ENCODE assay signal across 15 cellular contexts in the genomic region with DNA sequence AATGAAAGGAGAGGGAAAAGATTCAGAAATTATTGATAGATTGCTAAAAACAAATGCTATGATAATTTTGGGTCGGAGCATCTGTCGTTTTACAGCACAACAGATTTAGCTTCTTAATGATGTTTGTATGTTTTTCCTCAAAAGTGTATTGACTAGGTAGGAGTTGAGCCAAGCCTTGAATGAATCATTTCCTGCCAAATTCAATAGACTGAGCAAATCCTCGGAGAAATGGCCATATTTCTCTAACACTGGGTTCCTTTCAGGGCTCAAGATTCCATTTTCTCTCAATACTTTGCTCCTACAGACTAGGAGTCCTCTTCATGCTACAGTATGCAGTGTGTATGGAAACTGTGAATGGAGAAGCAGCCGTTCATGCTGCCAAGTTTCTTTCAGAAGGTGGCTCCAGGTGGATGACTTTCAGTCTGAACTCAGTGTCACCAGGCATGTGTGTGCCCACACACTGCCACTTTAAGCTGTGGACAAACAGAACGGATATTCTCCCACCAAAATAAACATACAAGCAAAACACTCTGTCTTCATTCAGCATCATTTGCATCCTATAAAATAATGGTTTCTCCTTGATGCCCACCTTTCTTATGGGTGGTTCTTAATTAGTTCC.
DNase-seq lines count a peak whose midpoint lies in the region; ATAC-seq, FAIRE-seq and TF ChIP-seq lines count a peak whose summit lies in the region.
"Had no signal": no experiment of that assay in that cellular context is flagged by ENCODE, and none has a peak within 500 bp of the region (broad histone marks: within the 10 kb centered on the region; RNA-seq: fewer than 3 reads in every experiment).

No MANE protein-coding gene starts in this region.

- H3K9me3 ChIP-seq in GM12878 (replicated peaks; ENCODE audit: control insufficient read depth, insufficient read depth, low read length) (no peaks in the 10 kb centered on the region), transverse colon (no peaks in the 10 kb centered on the region)
- H3K9me3 ChIP-seq: esophagus squamous epithelium had no signal

- H3K4me2 ChIP-seq in GM12878 (ENCODE audit: control insufficient read depth, insufficient read depth), result no peak overlapping the region

- FAIRE-seq in GM12878 (lab: Jason Lieb, UNC), result no peak

- no peak for TF ChIP-seq RAD21 in GM12878 (IDR thresholded peaks at IDR 0.05; ENCODE audit: insufficient read depth, low read depth, low read length)

- H3K36me3 ChIP-seq in GM12878 (ENCODE audit: control insufficient read depth in 2 of 2, insufficient read depth in 2 of 2, low read length in 1 of 2) (no peaks in the 10 kb centered on the region; a peak in 1 of 4 replicates), transverse colon (no peaks in the 10 kb centered on the region)
- H3K36me3 ChIP-seq: esophagus squamous epithelium had no signal

- 0% methylated on average over 5 of the region's 5 CpGs for WGBS in GM12878 (ENCODE audit: insufficient coverage, insufficient replicate concordance, low lambda C conversion rate, missing lambda C conversion rate)
- WGBS in transverse colon (ENCODE audit: low coverage in 1 of 2), 2 donors, result 50% methylated on average over 5 of the region's 5 CpGs; no CpG with 5 or more reads in 1 of the 2 donors

- DNase-seq in EL, result peak; percentile 16
- no peak for DNase-seq in GM12878 (ENCODE audit: low read depth, low spot score)
- peak; percentile 2 to 60 for DNase-seq in lung microvascular endothelial cell (ENCODE audit: low read depth in 2 of 2)
- DNase-seq in middle frontal gyrus (ENCODE audit: extremely low spot score, low spot score), result no peak
- DNase-seq in transverse colon, result no peak
- DNase-seq in stimulated activated naive CD8-positive, alpha-beta T cell treated with anti-CD3 and anti-CD28 coated beads, Interleukin-15, amount 100 ng/mL, for 72 hours, result no peak
- DNase-seq in left colon, result no peak
- DNase-seq: activated CD4-positive, alpha-beta T cell treated with anti-CD3 and anti-CD28 coated beads for 4 hours; CD8-positive, alpha-beta memory T cell; esophagus squamous epithelium; immature natural killer cell; NCI-H187 treated with DMSO at 0.1 percent for 48 hours had no signal

- H3K27me3 ChIP-seq in GM12878 (replicated peaks in 1 of 2; ENCODE audit: control insufficient read depth in 2 of 2, insufficient read depth in 2 of 2, low read length in 1 of 2) (no peaks in the 10 kb centered on the region), transverse colon (no peaks in the 10 kb centered on the region)
- H3K27me3 ChIP-seq: esophagus squamous epithelium had no signal

- TF ChIP-seq CTCF in GM12878 (IDR thresholded peaks at IDR 0.05 in 2 of 3, conservative IDR thresholded peaks at IDR 0.05 in 1 of 3; ENCODE audit: control insufficient read depth in 2 of 3, extremely low read depth in 1 of 3, insufficient read depth in 1 of 3, low read depth in 3 of 3, low read length in 3 of 3) (no peak), transverse colon (IDR thresholded peaks at IDR 0.05) (no peak)

- CTCF ChIA-PET in GM12878 (lab: Yijun Ruan, JAX), result interaction anchor here (0.7 kb wide), 1 partner anchor 91 kb away, joined by 3 read pairs; no protein-coding TSS in a partner anchor

- no peak for TF ChIP-seq EP300 in GM12878 (IDR thresholded peaks at IDR 0.05; ENCODE audit: borderline replicate concordance in 1 of 2, control insufficient read depth in 1 of 2, low read depth in 2 of 2, low read length in 2 of 2)
- TF ChIP-seq EP300 in transverse colon (IDR thresholded peaks at IDR 0.05; ENCODE audit: low read depth), result no peak

- RAD21 ChIA-PET in GM12878 (lab: Charles Lee; ENCODE audit: unreplicated experiment), result no interaction called here

- no peaks in the 10 kb centered on the region for H3K9me3 Mint-ChIP-seq in stimulated activated naive CD8-positive, alpha-beta T cell treated with anti-CD3 and anti-CD28 coated beads, Interleukin-15, amount 100 ng/mL, for 72 hours
- H3K9me3 Mint-ChIP-seq: activated T-helper 2 cell treated with anti-CD3 and anti-CD28 coated beads, Interferon-gamma antibody, Interleukin-2, Interleukin-4, amounts not matched to agents 10 μg/mL and 5 μg/mL and 100 μg/mL, durations not matched to agents 14 hours and 24 hours and 36 hours; CD8-positive, alpha-beta memory T cell; stimulated activated naive CD8-positive, alpha-beta T cell treated with anti-CD3 and anti-CD28 coated beads, Interleukin-15, Interleukin-2, amounts not matched to agents 100 ng/mL and 50 ng/mL, for 24 hours had no signal

- H3K27ac Mint-ChIP-seq in stimulated activated naive CD8-positive, alpha-beta T cell treated with anti-CD3 and anti-CD28 coated beads, Interleukin-15, amount 100 ng/mL, for 72 hours, result no peak overlapping the region
- H3K27ac Mint-ChIP-seq: activated T-helper 2 cell treated with anti-CD3 and anti-CD28 coated beads, Interferon-gamma antibody, Interleukin-2, Interleukin-4, amounts not matched to agents 10 μg/mL and 5 μg/mL and 100 μg/mL, durations not matched to agents 14 hours and 24 hours and 36 hours; immature natural killer cell; stimulated activated naive CD8-positive, alpha-beta T cell treated with anti-CD3 and anti-CD28 coated beads, Interleukin-15, Interleukin-2, amounts not matched to agents 100 ng/mL and 50 ng/mL, for 24 hours had no signal

- no peak overlapping the region for H3K9ac ChIP-seq in GM12878 (ENCODE audit: control insufficient read depth, insufficient read depth, low read length)

- H3K4me1 ChIP-seq in GM12878 (ENCODE audit: control insufficient read depth, insufficient read depth, low read length) (no peaks in the 10 kb centered on the region), transverse colon (no peaks in the 10 kb centered on the region)

- H3K4me3 Mint-ChIP-seq in stimulated activated naive CD8-positive, alpha-beta T cell treated with anti-CD3 and anti-CD28 coated beads, Interleukin-15, amount 100 ng/mL, for 72 hours, result no peak overlapping the region
- H3K4me3 Mint-ChIP-seq: CD8-positive, alpha-beta memory T cell; immature natural killer cell; stimulated activated naive CD8-positive, alpha-beta T cell treated with anti-CD3 and anti-CD28 coated beads, Interleukin-15, Interleukin-2, amounts not matched to agents 100 ng/mL and 50 ng/mL, for 24 hours had no signal

- no peak overlapping the region for H3K4me3 ChIP-seq in GM12878
- H3K4me3 ChIP-seq in transverse colon, result no peak overlapping the region
- H3K4me3 ChIP-seq: esophagus squamous epithelium had no signal

- BruUV-seq in GM12878 (replicated peaks; lab: Mats Ljungman, UMichigan), result no TSS peak

- TF ChIP-seq POLR2A in GM12878 (IDR thresholded peaks at IDR 0.05; ENCODE audit: low read depth, low read length) (no peak), transverse colon (IDR thresholded peaks at IDR 0.05) (no peak)

- no peaks in the 10 kb centered on the region for H4K20me1 ChIP-seq in GM12878 (ENCODE audit: control insufficient read depth, insufficient read depth)

- POLR2A ChIA-PET in GM12878 (lab: Charles Lee), result no interaction called here

- in situ Hi-C loops in GM12878 (cut with MboI), result no loop called here
- in situ Hi-C loops in transverse colon (cut with MboI; ENCODE audit: low pct_ligation_motif_present in 1 of 4, low pct_unique_long_range_greater_than_20kb in 1 of 4, low sequenced_read_pairs in 3 of 4), result no loop called here

- intact Hi-C loops in GM12878 (cut with micrococcal nuclease; ENCODE audit: unreplicated experiment), result no loop called here
- intact Hi-C loops in transverse colon (cut with DNase I; ENCODE audit: low total_unique reads), result no loop called here
- intact Hi-C loops in left colon (cut with DNase I, micrococcal nuclease), result no loop called here

- peaks cover 5% of the 10 kb centered on the region for H3K4me1 Mint-ChIP-seq in stimulated activated naive CD8-positive, alpha-beta T cell treated with anti-CD3 and anti-CD28 coated beads, Interleukin-15, amount 100 ng/mL, for 72 hours

- H3K79me2 ChIP-seq in GM12878 (ENCODE audit: control insufficient read depth, insufficient read depth, low read length), result no peaks in the 10 kb centered on the region

- H2AFZ ChIP-seq in GM12878 (ENCODE audit: control insufficient read depth, low read depth, low read length), result no peak overlapping the region

- SMC1A ChIA-PET in GM12878 (lab: Charles Lee; ENCODE audit: uncharacterized antibody, unreplicated experiment), result interaction anchor here (1.0 to 1.4 kb wide), 3 partner anchors 10 to 148 kb away, joined by 3 to 4 read pairs (median 3); no protein-coding TSS in a partner anchor

- no peaks in the 10 kb centered on the region for H3K27me3 Mint-ChIP-seq in stimulated activated naive CD8-positive, alpha-beta T cell treated with anti-CD3 and anti-CD28 coated beads, Interleukin-15, amount 100 ng/mL, for 72 hours
- H3K27me3 Mint-ChIP-seq: CD8-positive, alpha-beta memory T cell; stimulated activated naive CD8-positive, alpha-beta T cell treated with anti-CD3 and anti-CD28 coated beads, Interleukin-15, Interleukin-2, amounts not matched to agents 100 ng/mL and 50 ng/mL, for 24 hours had no signal

- no peak overlapping the region for H3K27ac ChIP-seq in GM12878 (ENCODE audit: control insufficient read depth, insufficient read depth)
- no peak overlapping the region for H3K27ac ChIP-seq in transverse colon
- H3K27ac ChIP-seq: esophagus squamous epithelium had no signal

- peak; percentile 31 for ATAC-seq in HG02642 (IDR thresholded peaks at IDR 0.05; ENCODE audit: poor library complexity, unreplicated experiment)
- peak; percentile 63 for ATAC-seq in GM12878
- ATAC-seq in stimulated activated naive CD8-positive, alpha-beta T cell treated with anti-CD3 and anti-CD28 coated beads, Interleukin-15, amount 100 ng/mL, for 72 hours, result no peak
- ATAC-seq in left colon, result no peak

TF ChIP-seq in GM12878, 131 proteins besides CTCF, POLR2A, EP300 and RAD21:
- TF ChIP-seq KDM1A (IDR thresholded peaks at IDR 0.05; ENCODE audit: borderline replicate concordance) (no peak), SMAD1 (IDR thresholded peaks at IDR 0.05; ENCODE audit: low read depth, partially characterized antibody) (no peak), NBN (IDR thresholded peaks at IDR 0.05) (no peak), GATAD2B (conservative IDR thresholded peaks at IDR 0.05; ENCODE audit: low read depth) (no peak), MXI1 (IDR thresholded peaks at IDR 0.05; ENCODE audit: low read depth, low read length) (no peak), PAX8 (IDR thresholded peaks at IDR 0.05) (no peak)

Comparison
In these comparisons a context has a peak if more than half of its experiments do, and no peak if none do; other contexts are left out.
1. DNase-seq: peak in EL (single experiment) and lung microvascular endothelial cell (2 of 2); none in GM12878 (single experiment), middle frontal gyrus (single experiment), transverse colon (single experiment), stimulated activated naive CD8-positive, alpha-beta T cell treated with anti-CD3 and anti-CD28 coated beads, Interleukin-15, amount 100 ng/mL, for 72 hours (0 of 2) and left colon (0 of 2).
2. ATAC-seq: peak in HG02642 (single experiment) and GM12878 (single experiment); none in stimulated activated naive CD8-positive, alpha-beta T cell treated with anti-CD3 and anti-CD28 coated beads, Interleukin-15, amount 100 ng/mL, for 72 hours (single experiment) and left colon (single experiment).